16 cellular contexts compared by ENCODE assay signal in genomic region chr10:12512292-12513002, GRCh38.
DNase-seq lines count a peak whose midpoint lies in the region; ATAC-seq, FAIRE-seq and TF ChIP-seq lines count a peak whose summit lies in the region.
"Had no signal": no experiment of that assay in that cellular context is flagged by ENCODE, and none has a peak within 500 bp of the region (broad histone marks: within the 10 kb centered on the region; RNA-seq: fewer than 3 reads in every experiment).

No MANE protein-coding gene starts in this region.

- intact Hi-C loops in natural killer cell (cut with micrococcal nuclease) (loop anchor here (10.0 kb wide), 1 partner anchor 158 kb away; no protein-coding TSS in a partner anchor), thyroid gland (cut with DNase I) (no loop called here)

- H3K27me3 ChIP-seq in thyroid gland: no peaks in the 10 kb centered on the region

- H3K9me3 ChIP-seq in thyroid gland: no peaks in the 10 kb centered on the region
- H3K9me3 ChIP-seq: thoracic aorta had no signal

- H3K9me3 Mint-ChIP-seq in natural killer cell: no peaks in the 10 kb centered on the region
- H3K9me3 Mint-ChIP-seq in natural killer cell treated with Interleukin-12 subunit alpha and Interleukin-12 subunit beta and Interleukin-15 and Interleukin-18, amount 100 ng/mL, for 72 hours: no peaks in the 10 kb centered on the region
- H3K9me3 Mint-ChIP-seq: activated naive CD4-positive, alpha-beta T cell treated with anti-CD3 and anti-CD28 coated beads, Interleukin-2, amount 10 ng/mL, durations not matched to agents 7 days and 5 days; endodermal cell; naive thymus-derived CD8-positive, alpha-beta T cell had no signal

- H3K36me3 Mint-ChIP-seq in natural killer cell: no peaks in the 10 kb centered on the region
- H3K36me3 Mint-ChIP-seq in natural killer cell treated with Interleukin-12 subunit alpha and Interleukin-12 subunit beta and Interleukin-15 and Interleukin-18, amount 100 ng/mL, for 72 hours: no peaks in the 10 kb centered on the region
- H3K36me3 Mint-ChIP-seq: activated naive CD4-positive, alpha-beta T cell treated with anti-CD3 and anti-CD28 coated beads, Interleukin-2, amount 10 ng/mL, durations not matched to agents 7 days and 5 days; naive thymus-derived CD8-positive, alpha-beta T cell had no signal

- TF ChIP-seq CTCF in natural killer cell (IDR thresholded peaks at IDR 0.05) (no peak), thyroid gland (IDR thresholded peaks at IDR 0.05) (no peak)

- DNase-seq in natural killer cell: no peak
- DNase-seq in natural killer cell treated with Interleukin-12 subunit alpha and Interleukin-12 subunit beta and Interleukin-15 and Interleukin-18, amount 100 ng/mL, for 72 hours (ENCODE audit: low spot score): no peak
- DNase-seq in NCI-H748 treated with DMSO at 0.1 percent for 48 hours (lab: John Stamatoyannopoulos, UW): peak; percentile 95
- peak; percentile 15 for DNase-seq in islet precursor cell
- DNase-seq in RCC 7860 (ENCODE audit: low spot score): no peak
- DNase-seq in thyroid gland: no peak
- DNase-seq in activated CD4-positive, alpha-beta T cell treated with anti-CD3 and anti-CD28 coated beads for 1 hour: no peak
- DNase-seq in D341Med (ENCODE audit: low spot score): no peak
- DNase-seq: activated naive CD4-positive, alpha-beta T cell treated with anti-CD3 and anti-CD28 coated beads, Interleukin-2, amount 10 ng/mL, durations not matched to agents 7 days and 5 days; endodermal cell; naive thymus-derived CD8-positive, alpha-beta T cell; NCI-H226; right cardiac atrium; stimulated activated CD4-positive, alpha-beta T cell treated with anti-CD3 and anti-CD28 coated beads, Interleukin-1b, Interleukin-23, amount 100 ng/mL, for 48 hours; SW 1271 had no signal

- peak overlapping the region; percentile 83 to 87 for H3K27ac Mint-ChIP-seq in natural killer cell
- H3K27ac Mint-ChIP-seq in natural killer cell treated with Interleukin-12 subunit alpha and Interleukin-12 subunit beta and Interleukin-15 and Interleukin-18, amount 100 ng/mL, for 72 hours: peak overlapping the region in 1 of 2 donors; percentile 82
- H3K27ac Mint-ChIP-seq: activated naive CD4-positive, alpha-beta T cell treated with anti-CD3 and anti-CD28 coated beads, Interleukin-2, amount 10 ng/mL, durations not matched to agents 7 days and 5 days; endodermal cell had no signal

- no peaks in the 10 kb centered on the region for H3K36me3 ChIP-seq in thyroid gland
- H3K36me3 ChIP-seq: thoracic aorta had no signal

- 65 to 71% methylated on average over 19 of the region's 19 CpGs for WGBS in thyroid gland, 2 donors

- no peak for FAIRE-seq in RCC 7860 (lab: Jason Lieb, UNC)

- no peak for TF ChIP-seq POLR2A in thyroid gland (IDR thresholded peaks at IDR 0.05)

- peaks cover 75 to 76% of the 10 kb centered on the region in 2 donors for H3K4me1 Mint-ChIP-seq in natural killer cell
- H3K4me1 Mint-ChIP-seq in natural killer cell treated with Interleukin-12 subunit alpha and Interleukin-12 subunit beta and Interleukin-15 and Interleukin-18, amount 100 ng/mL, for 72 hours (ENCODE audit: low read depth in 2 of 2): peaks cover 41 to 50% of the 10 kb centered on the region in 2 donors

- peak overlapping the region in 1 of 3 donors; percentile 4 for H3K27ac ChIP-seq in thyroid gland
- H3K27ac ChIP-seq: thoracic aorta had no signal

- H3K4me3 ChIP-seq in thyroid gland (replicated peaks in 1 of 3): no peak overlapping the region
- H3K4me3 ChIP-seq: thoracic aorta had no signal

- ATAC-seq in natural killer cell: no peak
- no peak for ATAC-seq in natural killer cell treated with Interleukin-12 subunit alpha and Interleukin-12 subunit beta and Interleukin-15 and Interleukin-18, amount 100 ng/mL, for 72 hours
- ATAC-seq: naive thymus-derived CD8-positive, alpha-beta T cell; right cardiac atrium had no signal

- no peak overlapping the region for H3K4me3 Mint-ChIP-seq in natural killer cell
- H3K4me3 Mint-ChIP-seq in natural killer cell treated with Interleukin-12 subunit alpha and Interleukin-12 subunit beta and Interleukin-15 and Interleukin-18, amount 100 ng/mL, for 72 hours: no peak overlapping the region
- H3K4me3 Mint-ChIP-seq: activated naive CD4-positive, alpha-beta T cell treated with anti-CD3 and anti-CD28 coated beads, Interleukin-2, amount 10 ng/mL, durations not matched to agents 7 days and 5 days; endodermal cell; naive thymus-derived CD8-positive, alpha-beta T cell had no signal

- no peaks in the 10 kb centered on the region for H3K27me3 Mint-ChIP-seq in natural killer cell (ENCODE audit: low read depth in 2 of 2)
- peaks cover 0 to 2% of the 10 kb centered on the region in 2 donors for H3K27me3 Mint-ChIP-seq in natural killer cell treated with Interleukin-12 subunit alpha and Interleukin-12 subunit beta and Interleukin-15 and Interleukin-18, amount 100 ng/mL, for 72 hours
- H3K27me3 Mint-ChIP-seq: activated naive CD4-positive, alpha-beta T cell treated with anti-CD3 and anti-CD28 coated beads, Interleukin-2, amount 10 ng/mL, durations not matched to agents 7 days and 5 days; naive thymus-derived CD8-positive, alpha-beta T cell had no signal

- H3K4me1 ChIP-seq in thyroid gland: peaks cover 7 to 9% of the 10 kb centered on the region in 2 donors

Comparison
In these comparisons a context has a peak if more than half of its experiments do, and no peak if none do; other contexts are left out.
1. DNase-seq: peak in NCI-H748 treated with DMSO at 0.1 percent for 48 hours (single experiment) and islet precursor cell (single experiment); none in natural killer cell (single experiment), natural killer cell treated with Interleukin-12 subunit alpha and Interleukin-12 subunit beta and Interleukin-15 and Interleukin-18, amount 100 ng/mL, for 72 hours (single experiment), RCC 7860 (single experiment), thyroid gland (0 of 2), activated CD4-positive, alpha-beta T cell treated with anti-CD3 and anti-CD28 coated beads for 1 hour (single experiment) and D341Med (single experiment).